In genomic region chr4:2818351-2818939, GRCh38 we compare ENCODE assay signal across 1 cellular context.
TF ChIP-seq lines count a peak whose summit lies in the region.

No MANE protein-coding gene starts in this region.

TF ChIP-seq in WTC11, 78 proteins besides CTCF, POLR2A, EP300 and RAD21 (continued from another document):
- peak; percentile 24; the same call in 1 of the 2 replicates for TF ChIP-seq ZNF317 (CRISPR knock-in tag; IDR thresholded peaks at IDR 0.05; ENCODE audit: borderline replicate concordance, low read depth)
- no peak for TF ChIP-seq MLX (CRISPR knock-in tag; IDR thresholded peaks at IDR 0.05)
- no peak for TF ChIP-seq GTF2I (CRISPR knock-in tag; conservative IDR thresholded peaks at IDR 0.05)
